1 cellular context compared by ENCODE assay signal in genomic region chr1:246153796-246154212, GRCh38.
A peak's percentile ranks its signal among the peaks of the same experiment; 100 is the strongest.
TF ChIP-seq lines count a peak whose summit lies in the region.

No MANE protein-coding gene starts in this region.

TF ChIP-seq in K562, 482 proteins besides CTCF, POLR2A, EP300 and RAD21 (continued from another document and continues in another):
- TF ChIP-seq SFPQ (IDR thresholded peaks at IDR 0.05; ENCODE audit: low read depth, low read length) (no peak), ZNF140 (CRISPR knock-in tag; IDR thresholded peaks at IDR 0.05) (no peak), MLLT1 (IDR thresholded peaks at IDR 0.05) (no peak), ZNF133 (CRISPR knock-in tag; IDR thresholded peaks at IDR 0.05) (no peak), STAT6 (CRISPR knock-in tag; IDR thresholded peaks at IDR 0.05) (no peak), CSDE1 (IDR thresholded peaks at IDR 0.05) (no peak), E2F8 (IDR thresholded peaks at IDR 0.05; ENCODE audit: low read depth, partially characterized antibody) (peak; percentile 27), FOSL1 (tag; conservative IDR thresholded peaks at IDR 0.05) (peak; percentile 83), RBM15 (IDR thresholded peaks at IDR 0.05; ENCODE audit: insufficient read depth, low read length) (no peak), TFAM (CRISPR knock-in tag; conservative IDR thresholded peaks at IDR 0.05) (no peak), GATAD2B (IDR thresholded peaks at IDR 0.05; ENCODE audit: borderline replicate concordance) (no peak), BCLAF1 (IDR thresholded peaks at IDR 0.05; ENCODE audit: borderline replicate concordance in 1 of 2, control insufficient read depth in 1 of 2, low read depth in 2 of 2, low read length in 1 of 2) (no peak), ZNF23 (CRISPR knock-in tag; IDR thresholded peaks at IDR 0.05) (no peak), FUS (optimal IDR thresholded peaks at IDR 0.05; ENCODE audit: low read depth, low read length) (no peak), ZNF586 (CRISPR knock-in tag; conservative IDR thresholded peaks at IDR 0.05) (no peak), UBTF (IDR thresholded peaks at IDR 0.05; ENCODE audit: borderline replicate concordance in 1 of 2, low read depth in 2 of 2, low read length in 2 of 2) (0 out of 4 replicates have a peak, but pooled peaks of 1 of the 2 experiments have one; percentile 37), NRF1 (conservative IDR thresholded peaks at IDR 0.05 in 1 of 2, IDR thresholded peaks at IDR 0.05 in 1 of 2) (no peak), HDAC3 (IDR thresholded peaks at IDR 0.05; ENCODE audit: borderline replicate concordance, partially characterized antibody) (peak; percentile 35), ZBTB9 (CRISPR knock-in tag; IDR thresholded peaks at IDR 0.05) (0 out of 2 replicates have a peak, but pooled peaks have one; percentile 43), SUPT5H (IDR thresholded peaks at IDR 0.05) (no peak), HDAC2 (IDR thresholded peaks at IDR 0.05) (0 out of 2 replicates have a peak, but pooled peaks have one; percentile 48), NFATC3 (IDR thresholded peaks at IDR 0.05) (no peak), JUN (IDR thresholded peaks at IDR 0.05; ENCODE audit: borderline replicate concordance, low read depth, low read length) (peak; percentile 82), JUN (CRISPR knock-in tag; IDR thresholded peaks at IDR 0.05; ENCODE audit: borderline replicate concordance) (no peak), TFE3 (CRISPR knock-in tag; IDR thresholded peaks at IDR 0.05) (no peak), LEF1 (IDR thresholded peaks at IDR 0.05) (peak; percentile 91), GTF2B (IDR thresholded peaks at IDR 0.05; ENCODE audit: extremely low read depth, insufficient read length) (no peak), SREBF1 (IDR thresholded peaks at IDR 0.05; ENCODE audit: borderline replicate concordance, low read depth, low read length) (no peak), ARID2 (IDR thresholded peaks at IDR 0.05) (no peak; the same call in 1 of the 2 replicates), SNRNP70 (optimal IDR thresholded peaks at IDR 0.05; ENCODE audit: low read depth, low read length) (no peak), XRCC4 (IDR thresholded peaks at IDR 0.05; ENCODE audit: extremely low read depth, insufficient read depth, insufficient read length) (no peak), RBM14 (IDR thresholded peaks at IDR 0.05; ENCODE audit: borderline replicate concordance, insufficient read depth, low read depth, low read length) (no peak), CHD2 (IDR thresholded peaks at IDR 0.05; ENCODE audit: low read depth, low read length) (no peak)
